Comparison of ENCODE assay signal across 23 cellular contexts in genomic region chr2:199629301-199629700, GRCh38.
DNase-seq lines count a peak whose midpoint lies in the region; ATAC-seq and TF ChIP-seq lines count a peak whose summit lies in the region.
"Had no signal": no experiment of that assay in that cellular context is flagged by ENCODE, and none has a peak within 500 bp of the region (broad histone marks: within the 10 kb centered on the region; RNA-seq: fewer than 3 reads in every experiment).

No MANE protein-coding gene starts in this region.

- no peak overlapping the region for H3K4me2 ChIP-seq in osteoblast (ENCODE audit: insufficient read depth, low read length)
- H3K4me2 ChIP-seq: A549; BLaER1 treated with 17β-estradiol and CSF1 and Interleukin-3, amounts not matched to agents 10 nM and 100 nM had no signal

- no peaks in the 10 kb centered on the region for H3K4me1 ChIP-seq in osteoblast (ENCODE audit: insufficient read depth, low read length)
- H3K4me1 ChIP-seq: A549; BE2C; BLaER1 treated with 17β-estradiol and CSF1 and Interleukin-3, amounts not matched to agents 10 nM and 100 nM had no signal

- H2AFZ ChIP-seq in osteoblast (ENCODE audit: low read length): no peak overlapping the region
- H2AFZ ChIP-seq: GM23248 had no signal

- TF ChIP-seq CTCF in osteoblast (IDR thresholded peaks at IDR 0.05; ENCODE audit: extremely low read depth, low read depth, low read length): no peak

- no peaks in the 10 kb centered on the region for H3K79me2 ChIP-seq in osteoblast (ENCODE audit: insufficient read depth, low read length)

- no peaks in the 10 kb centered on the region for H3K27me3 ChIP-seq in osteoblast (ENCODE audit: insufficient read depth, low read length)
- H3K27me3 ChIP-seq: BE2C; BLaER1 treated with 17β-estradiol and CSF1 and Interleukin-3, amounts not matched to agents 10 nM and 100 nM had no signal

- ATAC-seq in HG03565 (IDR thresholded peaks at IDR 0.05; ENCODE audit: unreplicated experiment) (no peak), GM21619 (IDR thresholded peaks at IDR 0.05; ENCODE audit: unreplicated experiment) (no peak)
- ATAC-seq: A549, GM12878, HCT116 had no signal

- H3K9me3 ChIP-seq in osteoblast (ENCODE audit: low read depth, low read length): no peaks in the 10 kb centered on the region
- H3K9me3 ChIP-seq: A549; BE2C; BLaER1 treated with 17β-estradiol and CSF1 and Interleukin-3, amounts not matched to agents 10 nM and 100 nM had no signal

- no peaks in the 10 kb centered on the region for H3K36me3 ChIP-seq in osteoblast (ENCODE audit: insufficient read depth, low read length)
- H3K36me3 ChIP-seq: BE2C; BLaER1 treated with 17β-estradiol and CSF1 and Interleukin-3, amounts not matched to agents 10 nM and 100 nM had no signal

- H4K20me1 ChIP-seq in osteoblast (ENCODE audit: insufficient read depth, low read length): no peaks in the 10 kb centered on the region
- H4K20me1 ChIP-seq: BLaER1 treated with 17β-estradiol and CSF1 and Interleukin-3, amounts not matched to agents 10 nM and 100 nM had no signal

- no peak overlapping the region for H3K4me3 ChIP-seq in osteoblast (ENCODE audit: insufficient read depth, low read length)
- H3K4me3 ChIP-seq: A549; BLaER1 treated with 17β-estradiol and CSF1 and Interleukin-3, amounts not matched to agents 10 nM and 100 nM; GM12878; GM23248 had no signal

- peak; percentile 23 for DNase-seq in COLO829 (ENCODE audit: low spot score)
- DNase-seq in ELF-1 (ENCODE audit: low read depth, low spot score): peak; percentile 70
- DNase-seq in islet precursor cell: peak; percentile 78
- no peak for DNase-seq in osteoblast (ENCODE audit: insufficient read length, low spot score, missing footprints)
- DNase-seq: 8988T; ACHN; AML-193; BE2C; CD4-positive, alpha-beta T cell; CD8-positive, alpha-beta memory T cell; COR-L47; DMS153; DND-41; GDM1; GM23248; H9; HFFc6 had no signal

- H3K27ac ChIP-seq in osteoblast (ENCODE audit: low read depth, low read length): no peak overlapping the region
- H3K27ac ChIP-seq: A549; BLaER1 treated with 17β-estradiol and CSF1 and Interleukin-3, amounts not matched to agents 10 nM and 100 nM; GM23248 had no signal
